In genomic region chr5:140403613-140404012, GRCh38 we compare ENCODE assay signal across 10 cellular contexts. TPM values are rescaled to one million over a fixed set of nuclear protein-coding genes. Genes with fewer than 3 reads are reported as not detected.
DNase-seq lines count a peak whose midpoint lies in the region; ATAC-seq and TF ChIP-seq lines count a peak whose summit lies in the region.
"Had no signal": no experiment of that assay in that cellular context is flagged by ENCODE, and none has a peak within 500 bp of the region (broad histone marks: within the 10 kb centered on the region; RNA-seq: fewer than 3 reads in every experiment).

No MANE protein-coding gene starts in this region.

- peak overlapping the region in 8 of 10 donors; percentile 19 to 80 (median 54) for H3K27ac Mint-ChIP-seq in naive thymus-derived CD8-positive, alpha-beta T cell

- no peaks in the 10 kb centered on the region for H3K9me3 ChIP-seq in HUES48 (ENCODE audit: control insufficient read depth, insufficient read depth, low read length)
- H3K9me3 ChIP-seq in colonic mucosa: no peaks in the 10 kb centered on the region

- H3K4me1 Mint-ChIP-seq in naive thymus-derived CD8-positive, alpha-beta T cell: peaks cover 21 to 56% (median 46%) of the 10 kb centered on the region in 4 donors

- intact Hi-C loops in colonic mucosa (cut with DNase I): no loop called here
- intact Hi-C loops in lower leg skin (cut with DNase I; ENCODE audit: low total_unique reads): no loop called here

- no peak for DNase-seq in colonic mucosa
- no peak for DNase-seq in naive thymus-derived CD8-positive, alpha-beta T cell
- no peak for DNase-seq in KBM-7
- DNase-seq in lower leg skin (ENCODE audit: low spot score in 2 of 2): no peak
- no peak for DNase-seq in mesenteric fat pad (ENCODE audit: low spot score)
- no peak for DNase-seq in DMS79 treated with DMSO at 0.1 percent for 48 hours (lab: John Stamatoyannopoulos, UW)
- DNase-seq: NCI-H2107, WERI-Rb-1 had no signal

- no peaks in the 10 kb centered on the region for H3K27me3 ChIP-seq in ACC112 (ENCODE audit: insufficient read depth, low read length)
- H3K27me3 ChIP-seq in HUES48 (ENCODE audit: control insufficient read depth, insufficient read depth, low read length): no peaks in the 10 kb centered on the region
- no peaks in the 10 kb centered on the region for H3K27me3 ChIP-seq in colonic mucosa

- H3K9ac ChIP-seq in HUES48 (ENCODE audit: low read depth, low read length) (no peak overlapping the region), colonic mucosa (ENCODE audit: low read depth in 2 of 2, low read length in 2 of 2) (peak overlapping the region in 1 of 2 donors; percentile 13)

- peaks cover 18% of the 10 kb centered on the region for H3K4me1 ChIP-seq in ACC112 (ENCODE audit: control insufficient read depth, insufficient read depth, low read length, unreplicated experiment)
- H3K4me1 ChIP-seq in HUES48 (ENCODE audit: control insufficient read depth, insufficient read depth, low read length): peaks cover 18% of the 10 kb centered on the region
- peaks cover 9% of the 10 kb centered on the region for H3K4me1 ChIP-seq in colonic mucosa

- no peak for TF ChIP-seq CTCF in colonic mucosa (IDR thresholded peaks at IDR 0.05)
- TF ChIP-seq CTCF in lower leg skin (IDR thresholded peaks at IDR 0.05): no peak

- peaks cover 0 to 33% (median 2%) of the 10 kb centered on the region in 3 donors for H3K36me3 Mint-ChIP-seq in naive thymus-derived CD8-positive, alpha-beta T cell

- POLR2A ChIA-PET in naive thymus-derived CD8-positive, alpha-beta T cell (lab: Charles Lee): no interaction called here

- H2AFZ ChIP-seq in ACC112 (ENCODE audit: low read length, unreplicated experiment): no peak overlapping the region

- in situ Hi-C loops in KBM-7 (cut with MboI; ENCODE audit: low pct_unique_long_range_greater_than_20kb, low sequenced_read_pairs): no loop called here

- H3K79me2 ChIP-seq in ACC112 (ENCODE audit: control insufficient read depth, insufficient read depth, low read length, unreplicated experiment): peaks cover 64% of the 10 kb centered on the region

- no peak for ATAC-seq in naive thymus-derived CD8-positive, alpha-beta T cell

- no peak overlapping the region for H3K4me3 Mint-ChIP-seq in naive thymus-derived CD8-positive, alpha-beta T cell

- H3K9me3 Mint-ChIP-seq in naive thymus-derived CD8-positive, alpha-beta T cell: no peaks in the 10 kb centered on the region

- no peak overlapping the region for H3K27ac ChIP-seq in ACC112 (ENCODE audit: low read depth, low read length)
- H3K27ac ChIP-seq in HUES48 (ENCODE audit: low read depth, low read length): no peak overlapping the region
- no peak overlapping the region for H3K27ac ChIP-seq in colonic mucosa
- H3K27ac ChIP-seq: WERI-Rb-1 had no signal

- no peaks in the 10 kb centered on the region for H3K27me3 Mint-ChIP-seq in naive thymus-derived CD8-positive, alpha-beta T cell

- WGBS in lower leg skin, 2 donors: 69 to 71% methylated on average over 5 of the region's 5 CpGs

- H3K4me3 ChIP-seq in ACC112 (ENCODE audit: low read depth, low read length): peak overlapping the region; percentile 99
- peak overlapping the region; percentile 43 for H3K4me3 ChIP-seq in HUES48 (ENCODE audit: low read depth, low read length)
- H3K4me3 ChIP-seq in colonic mucosa: peak overlapping the region; percentile 92
- H3K4me3 ChIP-seq in lower leg skin (ENCODE audit: low read depth, poor library complexity, severe bottlenecking): no peak overlapping the region

- TF ChIP-seq POLR2A in lower leg skin (IDR thresholded peaks at IDR 0.05): no peak

- H3K36me3 ChIP-seq in ACC112 (ENCODE audit: insufficient read depth, low read length): no peaks in the 10 kb centered on the region
- peaks cover 10% of the 10 kb centered on the region; the same call in 1 of the 2 replicates for H3K36me3 ChIP-seq in HUES48 (ENCODE audit: control insufficient read depth, insufficient read depth, low read length)
- no peaks in the 10 kb centered on the region for H3K36me3 ChIP-seq in colonic mucosa

RNA-seq across cellular contexts. Expression of gene ANKHD1, which starts 2.0 kb away (rescaled TPM):
- total RNA-seq in colonic mucosa: 100 to 1,000 TPM; 108 to 115 TPM
- total RNA-seq in naive thymus-derived CD8-positive, alpha-beta T cell: 100 to 1,000 TPM; 218 to 235 TPM
- 10 to 100 TPM; 54.9 to 82.8 (median 63.8) TPM for polyA plus RNA-seq in naive thymus-derived CD8-positive, alpha-beta T cell
- 100 to 1,000 TPM in 2 of 4 donors, 10 to 100 TPM in 2; 73.6 to 165 (median 101) TPM for total RNA-seq in lower leg skin
- 90.5 TPM for total RNA-seq in mesenteric fat pad

RNA-seq across cellular contexts. Expression of gene SLC4A9, which starts 43.6 kb away (rescaled TPM):
- under 1 TPM in 1 of 2 donors, not detected in 1; 0.42 TPM for total RNA-seq in colonic mucosa
- total RNA-seq in naive thymus-derived CD8-positive, alpha-beta T cell: not detected
- polyA plus RNA-seq in naive thymus-derived CD8-positive, alpha-beta T cell: not detected
- 1 to 10 TPM in 1 of 4 donors, under 1 TPM in 2, not detected in 1; 0.10 to 1.4 (median 0.38) TPM for total RNA-seq in lower leg skin
- total RNA-seq in mesenteric fat pad: 0.22 TPM

RNA-seq across cellular contexts. Expression of gene HBEGF, which starts 57.2 kb away (rescaled TPM):
- total RNA-seq in colonic mucosa: 10 to 100 TPM in 1 of 2 donors, 1 to 10 TPM in 1; 4.3 to 14.6 TPM
- total RNA-seq in naive thymus-derived CD8-positive, alpha-beta T cell: under 1 TPM; 0.30 to 0.44 TPM
- under 1 TPM in 1 of 3 donors, not detected in 2; 0.06 TPM for polyA plus RNA-seq in naive thymus-derived CD8-positive, alpha-beta T cell
- 10 to 100 TPM; 16.6 to 24.3 (median 18.4) TPM for total RNA-seq in lower leg skin
- 48.5 TPM for total RNA-seq in mesenteric fat pad
